Comparison of ENCODE assay signal across 19 cellular contexts in the genomic region with DNA sequence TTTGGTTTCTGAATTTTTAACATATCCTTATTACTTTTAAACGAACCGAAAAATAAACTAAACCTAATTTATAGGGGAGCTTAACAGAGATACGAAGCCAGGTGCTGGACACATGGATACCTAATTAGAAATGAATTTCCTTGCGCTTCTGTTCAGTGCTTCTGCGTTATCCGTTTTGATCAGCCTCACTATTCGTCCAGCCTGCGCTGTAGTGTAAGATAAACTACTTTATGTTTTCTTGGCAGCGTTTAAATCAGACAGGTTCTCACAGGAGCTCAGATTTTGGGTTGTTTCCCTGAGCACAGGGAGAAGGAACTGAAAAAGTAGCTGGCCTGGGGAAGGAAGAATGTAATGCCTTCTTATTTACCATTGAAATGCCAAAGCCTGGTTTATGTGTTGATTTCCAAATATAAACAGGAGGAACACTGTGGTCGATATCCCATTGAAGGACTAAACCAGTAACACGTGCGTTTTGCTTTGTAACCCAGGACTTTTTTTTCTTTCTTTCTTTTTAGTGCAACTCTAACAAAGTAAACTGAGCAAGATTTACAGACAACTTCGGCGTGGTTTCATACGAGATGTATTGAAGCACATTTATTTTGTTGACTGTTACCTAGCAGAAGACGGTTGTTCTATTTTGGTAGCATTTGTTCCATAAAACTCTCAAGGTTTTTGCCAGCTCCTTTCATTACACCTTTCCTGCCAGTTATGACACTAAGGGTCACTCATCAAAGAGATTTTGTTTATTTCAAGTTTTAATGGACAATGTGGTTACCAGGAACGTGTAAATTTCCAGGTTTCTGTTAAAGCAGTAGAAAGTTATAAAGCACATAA.
DNase-seq lines count a peak whose midpoint lies in the region; ATAC-seq, FAIRE-seq and TF ChIP-seq lines count a peak whose summit lies in the region.
"Had no signal": no experiment of that assay in that cellular context is flagged by ENCODE, and none has a peak within 500 bp of the region (broad histone marks: within the 10 kb centered on the region; RNA-seq: fewer than 3 reads in every experiment).

No MANE protein-coding gene starts in this region.

- no peak for TF ChIP-seq EP300 in transverse colon (IDR thresholded peaks at IDR 0.05; ENCODE audit: low read depth)

- TF ChIP-seq POLR2A in H54 (IDR thresholded peaks at IDR 0.05; ENCODE audit: low read depth, low read length), result no peak
- no peak for TF ChIP-seq POLR2A in transverse colon (IDR thresholded peaks at IDR 0.05)

- peak overlapping the region; percentile 24 for H3K9ac ChIP-seq in iPS-15b (ENCODE audit: low read depth, low read length)

- peaks cover 3% of the 10 kb centered on the region for H3K27me3 ChIP-seq in iPS-15b (ENCODE audit: control insufficient read depth, insufficient read depth, low read length)
- no peaks in the 10 kb centered on the region for H3K27me3 ChIP-seq in psoas muscle (ENCODE audit: insufficient read depth in 3 of 3, low read length in 2 of 3)
- peaks cover 26% of the 10 kb centered on the region for H3K27me3 ChIP-seq in transverse colon

- peaks cover 5% of the 10 kb centered on the region for H3K4me1 ChIP-seq in HEK293 (ENCODE audit: control insufficient read depth, insufficient read depth, low read length)
- H3K4me1 ChIP-seq in iPS-15b (ENCODE audit: control insufficient read depth, insufficient read depth, low read length), result peaks cover 9% of the 10 kb centered on the region
- H3K4me1 ChIP-seq in psoas muscle, result peaks cover 7% of the 10 kb centered on the region
- H3K4me1 ChIP-seq in transverse colon, result no peaks in the 10 kb centered on the region
- H3K4me1 ChIP-seq: adrenal gland, HAP-1 had no signal

- no peak for TF ChIP-seq CTCF in HEK293 (tag by site-specific recombination; IDR thresholded peaks at IDR 0.05)
- no peak for TF ChIP-seq CTCF in astrocyte of the spinal cord (IDR thresholded peaks at IDR 0.05; ENCODE audit: low read depth, low read length)
- no peak for TF ChIP-seq CTCF in psoas muscle (IDR thresholded peaks at IDR 0.05)
- TF ChIP-seq CTCF in transverse colon (IDR thresholded peaks at IDR 0.05), result no peak

- intact Hi-C loops in psoas muscle (cut with DNase I), result no loop called here
- intact Hi-C loops in transverse colon (cut with DNase I; ENCODE audit: low total_unique reads), result no loop called here

- H3K4me3 ChIP-seq in HEK293 (ENCODE audit: low read depth, low read length) (no peak overlapping the region), astrocyte of the spinal cord (ENCODE audit: low read depth, low read length) (peak overlapping the region; percentile 19), iPS-15b (ENCODE audit: low read depth, low read length) (peak overlapping the region; percentile 31), psoas muscle (peak overlapping the region; percentile 43), transverse colon (no peak overlapping the region)
- H3K4me3 ChIP-seq: adrenal gland, HAP-1, SJSA1 had no signal

- 15 to 26% (median 26%) methylated on average over 17 of the region's 17 CpGs for WGBS in psoas muscle, 3 donors
- WGBS in transverse colon (ENCODE audit: low coverage in 1 of 2), 2 donors, result 29 to 40% methylated on average over 17 of the region's 17 CpGs

- H3K27ac ChIP-seq in HEK293 (ENCODE audit: extremely low read depth, low read depth, low read length), result peak overlapping the region; percentile 58
- peak overlapping the region; percentile 42 for H3K27ac ChIP-seq in psoas muscle
- H3K27ac ChIP-seq in transverse colon, result no peak overlapping the region
- H3K27ac ChIP-seq: adrenal gland, SJSA1 had no signal

- in situ Hi-C loops in astrocyte of the spinal cord (cut with HindIII; ENCODE audit: low sequenced_read_pairs), result no loop called here
- in situ Hi-C loops in transverse colon (cut with MboI; ENCODE audit: low pct_ligation_motif_present in 1 of 4, low pct_unique_long_range_greater_than_20kb in 1 of 4, low sequenced_read_pairs in 3 of 4), result no loop called here

- DNase-seq in astrocyte of the spinal cord (ENCODE audit: low read depth, low spot score) (no peak), psoas muscle (no peak), hypothalamus (lab: John Stamatoyannopoulos, UW) (no peak), H54 (ENCODE audit: insufficient read length, low spot score) (no peak), transverse colon (no peak)
- DNase-seq: adrenal gland; CD8-positive, alpha-beta memory T cell; effector memory CD4-positive, alpha-beta T cell; KG1; NCI-H1092; NCI-H2107; NCI-H526; stimulated activated CD4-positive, alpha-beta T cell treated with anti-CD3 and anti-CD28 coated beads, Interleukin-2, amount 100 ng/mL, for 48 hours had no signal

- no peaks in the 10 kb centered on the region for H3K36me3 ChIP-seq in HEK293 (ENCODE audit: control insufficient read depth in 2 of 2, insufficient read depth in 1 of 2, low read length in 2 of 2)
- no peaks in the 10 kb centered on the region for H3K36me3 ChIP-seq in iPS-15b (ENCODE audit: control insufficient read depth, insufficient read depth, low read length)
- H3K36me3 ChIP-seq in psoas muscle (ENCODE audit: insufficient read depth in 1 of 2, low read depth in 1 of 2), result no peaks in the 10 kb centered on the region
- H3K36me3 ChIP-seq in transverse colon, result no peaks in the 10 kb centered on the region
- H3K36me3 ChIP-seq: adrenal gland, HAP-1, SJSA1 had no signal

- POLR2A ChIA-PET in HEK293 (lab: Yijun Ruan, JAX), result interaction anchor here (0.6 to 1.2 kb wide), 3 partner anchors 18 to 650 kb away, joined by 3 read pairs; no protein-coding TSS in a partner anchor

- CTCF ChIA-PET in HEK293 (lab: Yijun Ruan, JAX), result interaction anchor here (0.5 to 1.3 kb wide), 5 partner anchors 13 to 221 kb away, joined by 3 to 4 read pairs (median 3); no protein-coding TSS in a partner anchor

- ATAC-seq in psoas muscle (peak in 1 of 4 donors; percentile 67), HG02885 (IDR thresholded peaks at IDR 0.05; ENCODE audit: poor library complexity, unreplicated experiment) (no peak)

- H3K9me3 ChIP-seq in HEK293 (ENCODE audit: control insufficient read depth, insufficient read depth, low read depth, low read length) (no peaks in the 10 kb centered on the region), iPS-15b (ENCODE audit: control insufficient read depth, insufficient read depth, low read length) (no peaks in the 10 kb centered on the region), psoas muscle (no peaks in the 10 kb centered on the region), transverse colon (no peaks in the 10 kb centered on the region)
- H3K9me3 ChIP-seq: adrenal gland, HAP-1, SJSA1 had no signal

- no peak for FAIRE-seq in H54 (lab: Jason Lieb, UNC)
- FAIRE-seq: GM18507 had no signal

TF ChIP-seq in HEK293, 187 proteins besides CTCF, POLR2A, EP300 and RAD21:
- no peak for TF ChIP-seq WT1 (tag by site-specific recombination; IDR thresholded peaks at IDR 0.05)
- TF ChIP-seq ZNF530 (tag by site-specific recombination; IDR thresholded peaks at IDR 0.05; ENCODE audit: low read depth), result no peak
- TF ChIP-seq ZNF335 (tag by site-specific recombination; conservative IDR thresholded peaks at IDR 0.05), result peak; percentile 47
- no peak for TF ChIP-seq SP7 (tag by site-specific recombination; IDR thresholded peaks at IDR 0.05)
- TF ChIP-seq ZNF544 (tag by site-specific recombination; IDR thresholded peaks at IDR 0.05), result no peak
- TF ChIP-seq ZSCAN23 (tag by site-specific recombination; IDR thresholded peaks at IDR 0.05), result no peak
- TF ChIP-seq ZBTB20 (tag by site-specific recombination; IDR thresholded peaks at IDR 0.05), result no peak
- TF ChIP-seq TRIM28 (IDR thresholded peaks at IDR 0.05; ENCODE audit: borderline replicate concordance, low read length), result 0 out of 2 replicates have a peak, but pooled peaks have one; percentile 27
- TF ChIP-seq SP2 (tag by site-specific recombination; IDR thresholded peaks at IDR 0.05), result no peak
- TF ChIP-seq, protein P1, sequence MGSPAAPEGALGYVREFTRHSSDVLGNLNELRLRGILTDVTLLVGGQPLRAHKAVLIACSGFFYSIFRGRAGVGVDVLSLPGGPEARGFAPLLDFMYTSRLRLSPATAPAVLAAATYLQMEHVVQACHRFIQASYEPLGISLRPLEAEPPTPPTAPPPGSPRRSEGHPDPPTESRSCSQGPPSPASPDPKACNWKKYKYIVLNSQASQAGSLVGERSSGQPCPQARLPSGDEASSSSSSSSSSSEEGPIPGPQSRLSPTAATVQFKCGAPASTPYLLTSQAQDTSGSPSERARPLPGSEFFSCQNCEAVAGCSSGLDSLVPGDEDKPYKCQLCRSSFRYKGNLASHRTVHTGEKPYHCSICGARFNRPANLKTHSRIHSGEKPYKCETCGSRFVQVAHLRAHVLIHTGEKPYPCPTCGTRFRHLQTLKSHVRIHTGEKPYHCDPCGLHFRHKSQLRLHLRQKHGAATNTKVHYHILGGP (tag by site-specific recombination; IDR thresholded peaks at IDR 0.05), result 0 out of 2 replicates have a peak, but pooled peaks have one; percentile 33

Comparison
In these comparisons a context has a peak if more than half of its experiments do, and no peak if none do; other contexts are left out.
1. H3K27ac ChIP-seq: peak in HEK293 (single experiment) and psoas muscle (single experiment); none in transverse colon (0 of 4).
2. H3K4me3 ChIP-seq: peak in astrocyte of the spinal cord (single experiment), iPS-15b (single experiment) and psoas muscle (single experiment); none in HEK293 (single experiment) and transverse colon (0 of 4).